8 cellular contexts compared by ENCODE assay signal in the genomic region with DNA sequence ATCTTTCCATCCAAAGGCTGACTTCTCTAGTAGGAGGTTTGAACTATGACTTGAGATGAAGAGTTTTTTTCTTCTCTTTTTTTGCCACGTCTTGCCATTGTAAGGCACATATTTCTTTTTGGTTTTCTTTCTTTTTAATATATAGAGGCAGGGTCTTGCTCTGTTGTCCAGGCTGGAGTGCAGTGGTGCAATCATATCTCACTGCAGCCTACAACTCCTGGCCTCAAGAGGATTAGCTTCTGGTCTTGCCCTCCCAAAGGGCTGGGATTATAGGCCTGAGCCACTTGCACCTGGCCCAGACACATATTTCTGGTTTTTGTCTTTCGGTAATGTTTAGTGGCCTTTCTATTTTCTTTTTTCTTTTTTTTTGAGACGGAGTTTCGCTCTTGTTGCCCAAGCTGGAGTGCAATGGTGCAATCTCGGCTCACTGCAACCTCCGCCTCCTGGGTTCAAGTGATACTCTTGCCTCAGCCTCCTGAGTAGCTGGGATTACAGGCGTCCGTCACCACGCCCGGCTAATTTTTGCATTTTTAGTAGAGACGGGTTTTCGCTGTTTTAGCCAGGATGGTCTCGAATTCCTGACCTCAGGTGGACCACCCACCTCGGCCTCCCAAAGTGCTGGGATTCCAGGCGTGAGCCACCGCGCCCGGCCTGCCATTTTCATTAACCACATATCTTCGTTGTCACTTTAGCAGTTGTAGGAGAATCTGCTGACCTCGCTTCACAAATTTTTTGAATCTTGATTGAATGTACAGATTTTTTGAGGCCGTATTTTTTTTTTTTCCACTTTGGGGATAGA. TPM values are rescaled to one million over a fixed set of nuclear protein-coding genes. Genes with fewer than 3 reads are reported as not detected.
DNase-seq lines count a peak whose midpoint lies in the region; ATAC-seq and TF ChIP-seq lines count a peak whose summit lies in the region.
"Not testable (repeated sequence)": the region's sequence is repeated elsewhere in the genome, so short reads cannot be mapped to it uniquely, and the experiment has no call there.

No MANE protein-coding gene starts in this region.

- not testable (repeated sequence) for TF ChIP-seq CTCF in CD14-positive monocyte (IDR thresholded peaks at IDR 0.05); VCaP (conservative IDR thresholded peaks at IDR 0.05); endothelial cell (IDR thresholded peaks at IDR 0.05; ENCODE audit: unreplicated experiment); right lobe of liver (IDR thresholded peaks at IDR 0.05); osteocyte (IDR thresholded peaks at IDR 0.05)

- H4K20me1 ChIP-seq in Karpas-422 (ENCODE audit: insufficient read depth, low read depth, low read length): not testable (repeated sequence)

- DNase-seq in CD14-positive monocyte (ENCODE audit: low spot score); Karpas-422; adipocyte (ENCODE audit: low read depth); endothelial cell (ENCODE audit: low spot score); right lobe of liver; osteocyte (ENCODE audit: extremely low spot score, unreplicated experiment); substantia nigra (lab: John Stamatoyannopoulos, UW): not testable (repeated sequence)

- H3K27ac Mint-ChIP-seq in CD14-positive monocyte: peak overlapping the region; percentile 85 to 96 (median 94)
- peak overlapping the region; percentile 95 for H3K27ac Mint-ChIP-seq in endothelial cell (ENCODE audit: unreplicated experiment)
- H3K27ac Mint-ChIP-seq in osteocyte (ENCODE audit: unreplicated experiment): peak overlapping the region; percentile 98

- H3K27me3 ChIP-seq in Karpas-422 (ENCODE audit: low read length); adipocyte (replicated peaks; ENCODE audit: control insufficient read depth, insufficient read depth, low read length); right lobe of liver: not testable (repeated sequence)

- H3K36me3 Mint-ChIP-seq in CD14-positive monocyte; endothelial cell (ENCODE audit: low read depth, unreplicated experiment); osteocyte (ENCODE audit: unreplicated experiment): not testable (repeated sequence)

- intact Hi-C loops in CD14-positive monocyte (cut with micrococcal nuclease): loop anchor here in 1 of 2 donors (2.0 kb wide), 1 partner anchor 17 kb away; a partner anchor contains a TSS
- intact Hi-C loops in right lobe of liver (cut with DNase I): not testable (repeated sequence)

- 88% methylated on average over 21 of the region's 21 CpGs for WGBS in right lobe of liver (ENCODE audit: insufficient coverage, low coverage, low lambda C conversion rate, missing lambda C conversion rate)

- not testable (repeated sequence) for H3K27me3 Mint-ChIP-seq in CD14-positive monocyte (ENCODE audit: low read depth in 3 of 3); endothelial cell (ENCODE audit: unreplicated experiment); osteocyte (ENCODE audit: unreplicated experiment)

- H3K4me2 ChIP-seq in Karpas-422 (ENCODE audit: low read depth, low read length, poor library complexity, severe bottlenecking): peak overlapping the region; percentile 68

- H3K4me3 ChIP-seq in Karpas-422 (ENCODE audit: low read length) (peak overlapping the region; percentile 55; the same call in 1 of the 2 replicates), adipocyte (ENCODE audit: low read length) (peak overlapping the region; percentile 71)
- not testable (repeated sequence) for H3K4me3 ChIP-seq in right lobe of liver

- not testable (repeated sequence) for H3K9me2 ChIP-seq in Karpas-422 (replicated peaks; ENCODE audit: insufficient read depth, low read length)

- H3K4me1 ChIP-seq in Karpas-422 (ENCODE audit: low read length) (peaks cover 14% of the 10 kb centered on the region), adipocyte (ENCODE audit: control insufficient read depth, insufficient read depth, low read length) (peaks cover 15% of the 10 kb centered on the region), right lobe of liver (peaks cover 0 to 27% (median 2%) of the 10 kb centered on the region in 4 donors)

- peak overlapping the region; percentile 72 to 86 for H3K4me3 Mint-ChIP-seq in CD14-positive monocyte
- H3K4me3 Mint-ChIP-seq in endothelial cell (ENCODE audit: unreplicated experiment): not testable (repeated sequence)
- H3K4me3 Mint-ChIP-seq in osteocyte (ENCODE audit: unreplicated experiment): peak overlapping the region; percentile 75

- H3K27ac ChIP-seq in Karpas-422 (ENCODE audit: low read length) (peak overlapping the region; percentile 87), VCaP (peak overlapping the region; percentile 93), right lobe of liver (peak overlapping the region; percentile 82 to 93 (median 90)), substantia nigra (ENCODE audit: low read depth, low read length, poor library complexity, severe bottlenecking) (peak overlapping the region; percentile 92)

- peak overlapping the region; percentile 67; the same call in 1 of the 2 replicates for H3K9ac ChIP-seq in Karpas-422 (ENCODE audit: low read length)
- peak overlapping the region; percentile 90 for H3K9ac ChIP-seq in adipocyte (ENCODE audit: low read length)

- not testable (repeated sequence) for ATAC-seq in right lobe of liver

- not testable (repeated sequence) for TF ChIP-seq POLR2A in right lobe of liver (IDR thresholded peaks at IDR 0.05)

- H3K79me2 ChIP-seq in Karpas-422 (ENCODE audit: low read length): not testable (repeated sequence)

- H3K36me3 ChIP-seq in Karpas-422 (ENCODE audit: insufficient read depth, low read length); adipocyte (ENCODE audit: control insufficient read depth, insufficient read depth, low read length, severe bottlenecking); right lobe of liver: not testable (repeated sequence)

- not testable (repeated sequence) for H2AFZ ChIP-seq in Karpas-422 (ENCODE audit: low read length)

- H3K9me3 Mint-ChIP-seq in CD14-positive monocyte; endothelial cell (ENCODE audit: unreplicated experiment); osteocyte (ENCODE audit: unreplicated experiment): not testable (repeated sequence)

- not testable (repeated sequence) for H3K9me3 ChIP-seq in Karpas-422 (ENCODE audit: low read length); adipocyte (ENCODE audit: control insufficient read depth, low read length); right lobe of liver

- H3K4me1 Mint-ChIP-seq in CD14-positive monocyte: peaks cover 55% of the 10 kb centered on the region
- peaks cover 12% of the 10 kb centered on the region for H3K4me1 Mint-ChIP-seq in endothelial cell (ENCODE audit: unreplicated experiment)
- peaks cover 14% of the 10 kb centered on the region for H3K4me1 Mint-ChIP-seq in osteocyte (ENCODE audit: unreplicated experiment)

RNA-seq across cellular contexts. Expression of a gene that starts 14.6 kb away (rescaled TPM):
- polyA plus RNA-seq in CD14-positive monocyte: 1 to 10 TPM; 4.9 to 5.1 TPM
- 8.7 and 9.7 TPM in 2 replicates for total RNA-seq in Karpas-422 (2014; rRNA removed; shearing (Covaris generic); ENCODE audit: low replicate concordance)
- total RNA-seq in endothelial cell (ENCODE audit: unreplicated experiment): 5.7 TPM
- 1 to 10 TPM in 5 of 6 experiments, under 1 TPM in 1; 0.93 to 4.3 (median 2.6) TPM for total RNA-seq in right lobe of liver
- 9.0 and 11.3 TPM in 2 replicates for total RNA-seq in osteocyte

RNA-seq across cellular contexts. Expression of a gene that starts 16.9 kb away (rescaled TPM):
- 1 to 10 TPM; 6.6 to 6.9 TPM for polyA plus RNA-seq in CD14-positive monocyte
- 5.9 and 7.4 TPM in 2 replicates for total RNA-seq in Karpas-422 (2014; rRNA removed; shearing (Covaris generic); ENCODE audit: low replicate concordance)
- total RNA-seq in endothelial cell (ENCODE audit: unreplicated experiment) (6.7 TPM), right lobe of liver (1 to 10 TPM; 1.7 to 5.3 (median 3.6) TPM), osteocyte (9.2 and 11.5 TPM in 2 replicates)

RNA-seq across cellular contexts. Expression of a gene that starts 22.6 kb away (rescaled TPM):
- 100 to 1,000 TPM; 764 to 839 TPM for polyA plus RNA-seq in CD14-positive monocyte
- 1,584 and 1,673 TPM in 2 replicates for total RNA-seq in Karpas-422 (2014; rRNA removed; shearing (Covaris generic); ENCODE audit: low replicate concordance)
- total RNA-seq in endothelial cell (ENCODE audit: unreplicated experiment) (356 TPM), right lobe of liver (100 to 1,000 TPM; 265 to 400 (median 331) TPM), osteocyte (408 and 415 TPM in 2 replicates)

RNA-seq across cellular contexts. Expression of a gene that starts 24.4 kb away (rescaled TPM):
- under 1 TPM; 0.09 to 0.19 TPM for polyA plus RNA-seq in CD14-positive monocyte
- 40.3 and 43.1 TPM in 2 replicates for total RNA-seq in Karpas-422 (2014; rRNA removed; shearing (Covaris generic); ENCODE audit: low replicate concordance)
- total RNA-seq in endothelial cell (ENCODE audit: unreplicated experiment) (5.3 TPM), right lobe of liver (1 to 10 TPM; 1.1 to 9.3 (median 2.0) TPM), osteocyte (21.5 and 24.1 TPM in 2 replicates)

RNA-seq across cellular contexts. Expression of a gene that starts 37.8 kb away (rescaled TPM):
- polyA plus RNA-seq in CD14-positive monocyte: under 1 TPM in 1 of 2 donors, not detected in 1; 0.40 TPM
- total RNA-seq in Karpas-422 (2014; rRNA removed; shearing (Covaris generic); ENCODE audit: low replicate concordance): 8.8 and 11.7 TPM in 2 replicates
- total RNA-seq in endothelial cell (ENCODE audit: unreplicated experiment) (144 TPM), right lobe of liver (10 to 100 TPM in 5 of 6 experiments, 1 to 10 TPM in 1; 9.2 to 24.1 (median 16.8) TPM), osteocyte (117 and 123 TPM in 2 replicates)
